1 cellular context compared by ENCODE assay signal in genomic region chr1:37479255-37480124, GRCh38.
A peak's percentile ranks its signal among the peaks of the same experiment; 100 is the strongest.
TF ChIP-seq lines count a peak whose summit lies in the region.

No MANE protein-coding gene starts in this region.

TF ChIP-seq in HepG2, 621 proteins besides CTCF, POLR2A, EP300 and RAD21 (continued from another document):
- no peak for TF ChIP-seq GABPA (IDR thresholded peaks at IDR 0.05; ENCODE audit: low read depth, low read length)
- TF ChIP-seq GABPA (CRISPR knock-in tag; IDR thresholded peaks at IDR 0.05; ENCODE audit: low read depth) = peak; percentile 75
- peak; percentile 58; the same call in 1 of the 2 replicates for TF ChIP-seq KMT2B (CRISPR knock-in tag; IDR thresholded peaks at IDR 0.05)
- TF ChIP-seq ZBTB20 (CRISPR knock-in tag; IDR thresholded peaks at IDR 0.05; ENCODE audit: borderline replicate concordance, low read depth) = peak; percentile 85; the same call in 1 of the 2 replicates
- peak; percentile 76 for TF ChIP-seq MIXL1 (CRISPR knock-in tag; IDR thresholded peaks at IDR 0.05)
- TF ChIP-seq NFRKB (IDR thresholded peaks at IDR 0.05) = no peak
- peak; percentile 79; the same call in 1 of the 2 replicates for TF ChIP-seq ZBTB25 (CRISPR knock-in tag; IDR thresholded peaks at IDR 0.05)
- no peak for TF ChIP-seq MAFG (CRISPR knock-in tag; IDR thresholded peaks at IDR 0.05)
- TF ChIP-seq ZNF367 (CRISPR knock-in tag; IDR thresholded peaks at IDR 0.05; ENCODE audit: borderline replicate concordance) = no peak
- no peak for TF ChIP-seq TEAD2 (CRISPR knock-in tag; IDR thresholded peaks at IDR 0.05)
- TF ChIP-seq ZNF776 (CRISPR knock-in tag; IDR thresholded peaks at IDR 0.05) = no peak
- peak; percentile 62; the same call in 1 of the 2 replicates for TF ChIP-seq ZNF780A (CRISPR knock-in tag; IDR thresholded peaks at IDR 0.05)
- TF ChIP-seq HOXA5 (CRISPR knock-in tag; IDR thresholded peaks at IDR 0.05) = peak; percentile 92
- peak in 1 of 2 experiments; percentile 37; a peak in 2 of 4 replicates for TF ChIP-seq HMGXB4 (CRISPR knock-in tag; IDR thresholded peaks at IDR 0.05; ENCODE audit: borderline replicate concordance in 1 of 2, low read depth in 1 of 2)
- TF ChIP-seq RFX5 (IDR thresholded peaks at IDR 0.05; ENCODE audit: low read depth, low read length) = no peak
- TF ChIP-seq ZNF224 (CRISPR knock-in tag; IDR thresholded peaks at IDR 0.05) = no peak
- TF ChIP-seq ZNF468 (CRISPR knock-in tag; IDR thresholded peaks at IDR 0.05) = no peak
- peak; percentile 79 for TF ChIP-seq GFI1 (CRISPR knock-in tag; IDR thresholded peaks at IDR 0.05; ENCODE audit: borderline replicate concordance)
- peak; percentile 61; the same call in 1 of the 2 replicates for TF ChIP-seq HIC2 (CRISPR knock-in tag; IDR thresholded peaks at IDR 0.05; ENCODE audit: low read depth)
- TF ChIP-seq BCL6 (CRISPR knock-in tag; IDR thresholded peaks at IDR 0.05) = peak; percentile 59
- peak; percentile 61 for TF ChIP-seq POLR2AphosphoS5 (IDR thresholded peaks at IDR 0.05; ENCODE audit: low read depth, low read length)
- peak; percentile 95 for TF ChIP-seq BCL3 (CRISPR knock-in tag; IDR thresholded peaks at IDR 0.05)
- peak; percentile 74 for TF ChIP-seq ARID5B (CRISPR knock-in tag; IDR thresholded peaks at IDR 0.05)
- no peak for TF ChIP-seq ATM (IDR thresholded peaks at IDR 0.05; ENCODE audit: borderline replicate concordance)
- TF ChIP-seq SRF (IDR thresholded peaks at IDR 0.05; ENCODE audit: low read depth, low read length) = no peak
- peak; percentile 91 for TF ChIP-seq SALL1 (CRISPR knock-in tag; IDR thresholded peaks at IDR 0.05)
- TF ChIP-seq ZNF761 (CRISPR knock-in tag; conservative IDR thresholded peaks at IDR 0.05) = no peak
- TF ChIP-seq AHR (CRISPR knock-in tag; IDR thresholded peaks at IDR 0.05) = no peak
- TF ChIP-seq HNF1B (CRISPR knock-in tag; IDR thresholded peaks at IDR 0.05) = peak; percentile 61; the same call in 1 of the 2 replicates
- TF ChIP-seq RFX3 (CRISPR knock-in tag; IDR thresholded peaks at IDR 0.05) = 0 out of 2 replicates have a peak, but pooled peaks have one; percentile 15
- TF ChIP-seq FOXP1 (IDR thresholded peaks at IDR 0.05) = no peak
- TF ChIP-seq FOXP1 (CRISPR knock-in tag; IDR thresholded peaks at IDR 0.05) = peak; percentile 77
